ENCODE assay signal across 8 cellular contexts in genomic region chr1:155744711-155745283, GRCh38. TPM values are rescaled to one million over a fixed set of nuclear protein-coding genes. Genes with fewer than 3 reads are reported as not detected.
A peak's percentile ranks its signal among the peaks of the same experiment; 100 is the strongest.
DNase-seq lines count a peak whose midpoint lies in the region; ATAC-seq and TF ChIP-seq lines count a peak whose summit lies in the region.

No MANE protein-coding gene starts in this region.

- H3K4me1 ChIP-seq in ascending aorta: peaks cover 0 to 7% of the 10 kb centered on the region in 2 donors
- peaks cover 0 to 6% (median 4%) of the 10 kb centered on the region in 4 donors for H3K4me1 ChIP-seq in tibial artery

- intact Hi-C loops in ascending aorta (cut with DNase I) (loop anchor here (1.0 to 5.0 kb wide), 2 partner anchors 52 to 467 kb away; partner anchors contain the start of gene HCN3), lower leg skin (cut with DNase I; ENCODE audit: low total_unique reads) (no loop called here), tibial artery (cut with DNase I; ENCODE audit: low total_unique reads) (no loop called here)

- H3K4me3 ChIP-seq in ascending aorta (peak overlapping the region; percentile 65 to 76), lower leg skin (ENCODE audit: low read depth, poor library complexity, severe bottlenecking) (peak overlapping the region; percentile 37), tibial artery (peak overlapping the region; percentile 61 to 71)

- no peak for TF ChIP-seq CTCF in ascending aorta (IDR thresholded peaks at IDR 0.05)
- TF ChIP-seq CTCF in lower leg skin (IDR thresholded peaks at IDR 0.05): no peak
- TF ChIP-seq CTCF in tibial artery (IDR thresholded peaks at IDR 0.05): no peak

- TF ChIP-seq POLR2A in lower leg skin (IDR thresholded peaks at IDR 0.05): no peak

- ATAC-seq in GM19023 (IDR thresholded peaks at IDR 0.05; ENCODE audit: unreplicated experiment) (no peak), HG03196 (IDR thresholded peaks at IDR 0.05; ENCODE audit: unreplicated experiment) (no peak)

- H3K9me3 Mint-ChIP-seq in activated T-cell treated with anti-CD3 and anti-CD28 coated beads, Interleukin-2, amount 50 U/mL, for 24 hours: no peaks in the 10 kb centered on the region

- H3K9me3 ChIP-seq in ascending aorta (no peaks in the 10 kb centered on the region), tibial artery (no peaks in the 10 kb centered on the region)

- no peak for DNase-seq in activated T-cell treated with anti-CD3 and anti-CD28 coated beads, Interleukin-2, amount 50 U/mL, for 24 hours
- no peak for DNase-seq in activated T-cell treated with anti-CD3 and anti-CD28 coated beads for 4 hours
- no peak for DNase-seq in ascending aorta (ENCODE audit: low spot score in 2 of 2)
- no peak for DNase-seq in lower leg skin (ENCODE audit: low spot score in 2 of 2)
- no peak for DNase-seq in tibial artery
- no peak for DNase-seq in NCI-H2171 treated with DMSO at 0.1 percent for 48 hours (lab: John Stamatoyannopoulos, UW)

- WGBS in lower leg skin, 2 donors: 82 to 83% methylated on average over 9 of the region's 9 CpGs

- peak overlapping the region; percentile 93 for H3K4me3 Mint-ChIP-seq in activated T-cell treated with anti-CD3 and anti-CD28 coated beads, Interleukin-2, amount 50 U/mL, for 24 hours

- no peaks in the 10 kb centered on the region for H3K27me3 Mint-ChIP-seq in activated T-cell treated with anti-CD3 and anti-CD28 coated beads, Interleukin-2, amount 50 U/mL, for 24 hours

- peaks cover 23% of the 10 kb centered on the region for H3K36me3 Mint-ChIP-seq in activated T-cell treated with anti-CD3 and anti-CD28 coated beads, Interleukin-2, amount 50 U/mL, for 24 hours (ENCODE audit: low read depth)

- H3K27ac Mint-ChIP-seq in activated T-cell treated with anti-CD3 and anti-CD28 coated beads, Interleukin-2, amount 50 U/mL, for 24 hours: peak overlapping the region; percentile 96

- H3K27ac ChIP-seq in ascending aorta (peak overlapping the region; percentile 74 to 78), tibial artery (peak overlapping the region; percentile 76 to 85)

- H3K36me3 ChIP-seq in ascending aorta: peaks cover 4 to 15% of the 10 kb centered on the region in 2 donors
- peaks cover 0 to 22% (median 0%) of the 10 kb centered on the region in 3 donors for H3K36me3 ChIP-seq in tibial artery

- no peaks in the 10 kb centered on the region for H3K27me3 ChIP-seq in ascending aorta
- H3K27me3 ChIP-seq in tibial artery: no peaks in the 10 kb centered on the region

- peaks cover 13% of the 10 kb centered on the region for H3K4me1 Mint-ChIP-seq in activated T-cell treated with anti-CD3 and anti-CD28 coated beads, Interleukin-2, amount 50 U/mL, for 24 hours (ENCODE audit: low read depth)

RNA-seq across cellular contexts. Expression of gene DAP3, which starts 55.9 kb away (rescaled TPM):
- total RNA-seq in ascending aorta: 47.4 TPM
- total RNA-seq in lower leg skin: 100 to 1,000 TPM in 3 of 4 donors, 10 to 100 TPM in 1; 88.7 to 163 (median 120) TPM

RNA-seq across cellular contexts. Expression of gene YY1AP1, which starts 56.2 kb away (rescaled TPM):
- total RNA-seq in ascending aorta: 24.2 TPM
- total RNA-seq in lower leg skin: 100 to 1,000 TPM in 3 of 4 donors, 10 to 100 TPM in 1; 54.8 to 121 (median 113) TPM
